Comparison of ENCODE assay signal across 10 cellular contexts in the genomic region with DNA sequence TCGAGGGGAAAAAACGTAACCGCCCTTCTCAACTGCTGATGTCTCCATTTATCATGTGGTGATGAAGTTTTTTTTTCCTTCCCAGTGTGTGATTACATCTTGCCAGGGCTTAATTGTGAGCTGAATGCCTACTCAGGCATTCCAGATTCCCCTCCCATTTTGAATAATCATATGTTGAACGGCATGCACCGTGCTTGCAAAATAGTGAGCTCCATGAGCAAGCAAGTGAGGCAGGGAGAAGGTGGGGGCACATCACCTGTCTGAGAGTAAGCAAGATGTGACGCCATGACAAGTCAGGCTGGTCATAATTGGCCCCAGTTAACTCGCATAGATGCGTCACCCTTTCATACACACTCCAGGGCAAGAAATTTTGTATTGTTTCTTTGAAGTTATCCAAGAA. TPM values are rescaled to one million over a fixed set of nuclear protein-coding genes. Genes with fewer than 3 reads are reported as not detected.
A peak's percentile ranks its signal among the peaks of the same experiment; 100 is the strongest.
DNase-seq lines count a peak whose midpoint lies in the region; ATAC-seq, FAIRE-seq and TF ChIP-seq lines count a peak whose summit lies in the region.
"Had no signal": no experiment of that assay in that cellular context is flagged by ENCODE, and none has a peak within 500 bp of the region (broad histone marks: within the 10 kb centered on the region; RNA-seq: fewer than 3 reads in every experiment).

No MANE protein-coding gene starts in this region.

- no peak for FAIRE-seq in HepG2 (lab: Jason Lieb, UNC)

- no peak for TF ChIP-seq RAD21 in HepG2 (CRISPR knock-in tag; IDR thresholded peaks at IDR 0.05)

- TF ChIP-seq POLR2A in HepG2 (IDR thresholded peaks at IDR 0.05; ENCODE audit: insufficient read depth in 1 of 2, low read depth in 2 of 2, low read length in 2 of 2) (no peak), vagina (IDR thresholded peaks at IDR 0.05) (no peak), upper lobe of left lung (IDR thresholded peaks at IDR 0.05) (no peak)

- H3K27ac ChIP-seq in left ventricle myocardium inferior (replicated peaks), result peak overlapping the region; percentile 100
- no peak overlapping the region for H3K27ac ChIP-seq in HepG2 (ENCODE audit: extremely low read length, insufficient read depth, low read length)
- peak overlapping the region; percentile 99 for H3K27ac ChIP-seq in vagina
- H3K27ac ChIP-seq in upper lobe of left lung, result no peak overlapping the region

- no peak overlapping the region for H3K4me3 Mint-ChIP-seq in activated T-helper 1 cell treated with anti-CD3 and anti-CD28 coated beads, Interleukin-12 subunit alpha, Interleukin-12 subunit beta, Interleukin-2, Interleukin-4 antibody, amounts not matched to agents 30 ng/mL and 10 ng/mL and 1 ng/mL, durations not matched to agents 14 hours and 24 hours and 36 hours

- DNase-seq in left ventricle myocardium inferior (no peak), left ventricle myocardium superior (no peak), HepG2 (ENCODE audit: low spot score) (no peak), vagina (ENCODE audit: extremely low spot score in 2 of 2) (no peak), upper lobe of left lung (no peak)
- DNase-seq in activated T-helper 1 cell treated with anti-CD3 and anti-CD28 coated beads, Interleukin-12 subunit alpha, Interleukin-12 subunit beta, Interleukin-2, Interleukin-4 antibody, amounts not matched to agents 30 ng/mL and 10 ng/mL and 1 ng/mL, durations not matched to agents 14 hours and 24 hours and 36 hours (ENCODE audit: low spot score), result no peak

- no peak for ATAC-seq in left ventricle myocardium superior
- ATAC-seq in HepG2, result no peak
- ATAC-seq in GM18868 (IDR thresholded peaks at IDR 0.05; ENCODE audit: unreplicated experiment), result no peak
- no peak for ATAC-seq in upper lobe of left lung (ENCODE audit: low FRiP score in 2 of 2)
- no peak for ATAC-seq in GM19351 (IDR thresholded peaks at IDR 0.05; ENCODE audit: unreplicated experiment)

- in situ Hi-C loops in HepG2 (cut with HindIII; ENCODE audit: extremely low pct_ligation_motif_present, low pct_unique_long_range_greater_than_20kb), result no loop called here

- H3K27me3 ChIP-seq in left ventricle myocardium inferior (ENCODE audit: low read depth) (no peaks in the 10 kb centered on the region), HepG2 (ENCODE audit: control insufficient read depth in 1 of 2, insufficient read depth in 2 of 2, low read length in 2 of 2) (no peaks in the 10 kb centered on the region; a peak in 1 of 5 replicates), vagina (no peaks in the 10 kb centered on the region), upper lobe of left lung (no peaks in the 10 kb centered on the region)

- H3K4me1 Mint-ChIP-seq in activated T-helper 1 cell treated with anti-CD3 and anti-CD28 coated beads, Interleukin-12 subunit alpha, Interleukin-12 subunit beta, Interleukin-2, Interleukin-4 antibody, amounts not matched to agents 30 ng/mL and 10 ng/mL and 1 ng/mL, durations not matched to agents 14 hours and 24 hours and 36 hours (ENCODE audit: low read depth), result peaks cover 11% of the 10 kb centered on the region

- peaks cover 8% of the 10 kb centered on the region for H3K36me3 Mint-ChIP-seq in activated T-helper 1 cell treated with anti-CD3 and anti-CD28 coated beads, Interleukin-12 subunit alpha, Interleukin-12 subunit beta, Interleukin-2, Interleukin-4 antibody, amounts not matched to agents 30 ng/mL and 10 ng/mL and 1 ng/mL, durations not matched to agents 14 hours and 24 hours and 36 hours (ENCODE audit: low read depth)

- H3K9ac ChIP-seq in HepG2 (ENCODE audit: insufficient read depth, low read depth, low read length), result 0 out of 2 replicates have a peak overlapping the region, but pooled peaks have one; percentile 34

- H4K20me1 ChIP-seq in HepG2 (ENCODE audit: insufficient read depth, low read length), result no peaks in the 10 kb centered on the region

- H3K79me2 ChIP-seq in HepG2 (ENCODE audit: insufficient read depth, low read length), result peaks cover 28% of the 10 kb centered on the region

- peak overlapping the region; percentile 81 for H3K4me2 ChIP-seq in HepG2 (ENCODE audit: low read depth, low read length)

- no peaks in the 10 kb centered on the region for H3K9me3 ChIP-seq in left ventricle myocardium inferior (replicated peaks)
- H3K9me3 ChIP-seq in HepG2 (ENCODE audit: low read length), result no peaks in the 10 kb centered on the region
- H3K9me3 ChIP-seq in vagina, result no peaks in the 10 kb centered on the region
- H3K9me3 ChIP-seq in upper lobe of left lung, result no peaks in the 10 kb centered on the region

- H3K27ac Mint-ChIP-seq in activated T-helper 1 cell treated with anti-CD3 and anti-CD28 coated beads, Interleukin-12 subunit alpha, Interleukin-12 subunit beta, Interleukin-2, Interleukin-4 antibody, amounts not matched to agents 30 ng/mL and 10 ng/mL and 1 ng/mL, durations not matched to agents 14 hours and 24 hours and 36 hours, result peak overlapping the region; percentile 98

- POLR2A ChIA-PET in HepG2 (lab: Yijun Ruan, JAX), result interaction anchor here (1.0 to 5.2 kb wide), 3 partner anchors 14 to 68 kb away, joined by 3 to 122 read pairs (median 4); partner anchors contain the start of genes ACO2, PHF5A and TEF

- no TSS peak for BruUV-seq in HepG2 (replicated peaks; lab: Mats Ljungman, UMichigan)

- H3K36me3 ChIP-seq in left ventricle myocardium inferior (peaks cover 8% of the 10 kb centered on the region), HepG2 (replicated peaks in 1 of 2; ENCODE audit: control insufficient read depth in 1 of 2, insufficient read depth in 2 of 2, low read length in 2 of 2) (no peaks in the 10 kb centered on the region), vagina (no peaks in the 10 kb centered on the region), upper lobe of left lung (no peaks in the 10 kb centered on the region)

- H3K4me3 ChIP-seq in left ventricle myocardium inferior (no peak overlapping the region), HepG2 (replicated peaks in 1 of 3; ENCODE audit: insufficient read depth in 1 of 3, low read depth in 2 of 3, low read length in 3 of 3) (no peak overlapping the region), vagina (no peak overlapping the region), upper lobe of left lung (no peak overlapping the region)

- CTCF ChIA-PET in HepG2 (lab: Yijun Ruan, JAX; ENCODE audit: low intra/inter-chr PET ratio, low total read pairs), result no interaction called here

- intact Hi-C loops in left ventricle myocardium inferior (cut with micrococcal nuclease) (no loop called here), left ventricle myocardium superior (cut with micrococcal nuclease) (no loop called here), HepG2 (cut with micrococcal nuclease; ENCODE audit: unreplicated experiment) (loop anchor here (10.0 kb wide), 1 partner anchor 165 kb away; the partner anchor contains the start of gene RANGAP1), vagina (cut with DNase I) (no loop called here)
- intact Hi-C loops in activated T-helper 1 cell treated with anti-CD3 and anti-CD28 coated beads, Interleukin-12 subunit alpha, Interleukin-12 subunit beta, Interleukin-2, Interleukin-4 antibody, amounts not matched to agents 30 ng/mL and 10 ng/mL and 1 ng/mL, durations not matched to agents 14 hours and 24 hours and 36 hours (cut with micrococcal nuclease), result loop anchor here (1.0 to 10.0 kb wide), 5 partner anchors 239 to 1927 kb away; partner anchors contain the start of genes ATF4, CENPM, L3MBTL2 and NAGA

- no peak overlapping the region for H2AFZ ChIP-seq in HepG2 (ENCODE audit: low read length)

- TF ChIP-seq CTCF in left ventricle myocardium inferior (IDR thresholded peaks at IDR 0.05; ENCODE audit: borderline replicate concordance), result no peak
- TF ChIP-seq CTCF in HepG2 (CRISPR knock-in tag; IDR thresholded peaks at IDR 0.05), result no peak
- no peak for TF ChIP-seq CTCF in vagina (IDR thresholded peaks at IDR 0.05)
- TF ChIP-seq CTCF in upper lobe of left lung (IDR thresholded peaks at IDR 0.05), result no peak

- H3K4me1 ChIP-seq in left ventricle myocardium inferior (peaks cover 43% of the 10 kb centered on the region), HepG2 (ENCODE audit: insufficient read depth, low read length) (peaks cover 20% of the 10 kb centered on the region), vagina (no peaks in the 10 kb centered on the region), upper lobe of left lung (peaks cover 3 to 6% (median 5%) of the 10 kb centered on the region in 4 donors)

- WGBS in HepG2 (ENCODE audit: low lambda C conversion rate), result 85% methylated on average over 8 of the region's 8 CpGs
- WGBS in upper lobe of left lung, 2 donors, result 72 to 75% methylated on average over 8 of the region's 8 CpGs

- H3K27me3 Mint-ChIP-seq in activated T-helper 1 cell treated with anti-CD3 and anti-CD28 coated beads, Interleukin-12 subunit alpha, Interleukin-12 subunit beta, Interleukin-2, Interleukin-4 antibody, amounts not matched to agents 30 ng/mL and 10 ng/mL and 1 ng/mL, durations not matched to agents 14 hours and 24 hours and 36 hours (ENCODE audit: insufficient read depth), result peaks cover 2% of the 10 kb centered on the region
- H3K27me3 Mint-ChIP-seq: activated naive CD4-positive, alpha-beta T cell treated with anti-CD3 and anti-CD28 coated beads, Interleukin-2, amount 50 U/mL, for 24 hours; stimulated activated naive CD8-positive, alpha-beta T cell treated with anti-CD3 and anti-CD28 coated beads, Interleukin-15, Interleukin-2, amounts not matched to agents 100 ng/mL and 50 ng/mL, for 24 hours had no signal

- no peaks in the 10 kb centered on the region for H3K9me3 Mint-ChIP-seq in activated T-helper 1 cell treated with anti-CD3 and anti-CD28 coated beads, Interleukin-12 subunit alpha, Interleukin-12 subunit beta, Interleukin-2, Interleukin-4 antibody, amounts not matched to agents 30 ng/mL and 10 ng/mL and 1 ng/mL, durations not matched to agents 14 hours and 24 hours and 36 hours
- H3K9me3 Mint-ChIP-seq: activated naive CD4-positive, alpha-beta T cell treated with anti-CD3 and anti-CD28 coated beads, Interleukin-2, amount 50 U/mL, for 24 hours; stimulated activated naive CD8-positive, alpha-beta T cell treated with anti-CD3 and anti-CD28 coated beads, Interleukin-15, Interleukin-2, amounts not matched to agents 100 ng/mL and 50 ng/mL, for 24 hours had no signal

- TF ChIP-seq EP300 in HepG2 (IDR thresholded peaks at IDR 0.05; ENCODE audit: low read depth in 2 of 2, low read length in 2 of 2) (no peak), HepG2 (CRISPR knock-in tag; IDR thresholded peaks at IDR 0.05; ENCODE audit: borderline replicate concordance) (no peak), upper lobe of left lung (IDR thresholded peaks at IDR 0.05) (no peak)

RNA-seq across cellular contexts. Expression of gene TOB2, which starts 2.7 kb away (rescaled TPM):
- 63.6 TPM for total RNA-seq in left ventricle myocardium inferior
- 71.8 TPM for total RNA-seq in left ventricle myocardium superior
- total RNA-seq in activated T-helper 1 cell treated with anti-CD3 and anti-CD28 coated beads, Interleukin-12 subunit alpha, Interleukin-12 subunit beta, Interleukin-2, Interleukin-4 antibody, amounts not matched to agents 30 ng/mL and 10 ng/mL and 1 ng/mL, durations not matched to agents 14 hours and 24 hours and 36 hours, result 46.0 and 46.4 TPM in 2 replicates
- total RNA-seq in HepG2 (2016; rRNA removed; fragmentation: Illumina TruSeq; extraction: Trizol), result 13.7 and 16.7 TPM in 2 replicates
- total RNA-seq in HepG2 (2016; cell fraction: cytosol; rRNA removed; fragmentation: Illumina TruSeq; extraction: Trizol; ENCODE audit: low read depth), result 2.7 and 2.9 TPM in 2 replicates
- 14.1 and 14.3 TPM in 2 replicates for total RNA-seq in HepG2 (2016; cell fraction: insoluble cytoplasmic fraction; rRNA removed; fragmentation: Illumina TruSeq; extraction: Trizol)
- total RNA-seq in HepG2 (2016; cell fraction: membrane; rRNA removed; fragmentation: Illumina TruSeq; extraction: Trizol), result 14.6 and 15.0 TPM in 2 replicates
- 14.9 and 16.2 TPM in 2 replicates for total RNA-seq in HepG2 (2016; cell fraction: nucleus; rRNA removed; fragmentation: Illumina TruSeq; extraction: Trizol)
- polyA plus RNA-seq in HepG2 (2011; rRNA removed), result 12.2 and 14.3 TPM in 2 replicates
- 9.6 and 10.9 TPM in 2 replicates for polyA plus RNA-seq in HepG2 (2011; cell fraction: cytosol; rRNA removed)
- 20.7 and 21.6 TPM in 2 replicates for polyA plus RNA-seq in HepG2 (2011; cell fraction: nucleus; rRNA removed)
- polyA plus RNA-seq in HepG2 (2012), result 12.6 and 16.8 TPM in 2 replicates
- 2.0 TPM in 2 replicates for polyA plus RNA-seq in HepG2 (2016; cell fraction: cytosol; fragmentation: Illumina TruSeq; extraction: Trizol; ENCODE audit: low read depth)
- 19.1 and 21.8 TPM in 2 replicates for polyA plus RNA-seq in HepG2 (2016; cell fraction: insoluble cytoplasmic fraction; fragmentation: Illumina TruSeq; extraction: Trizol; ENCODE audit: low read depth)
- polyA plus RNA-seq in HepG2 (2016; cell fraction: membrane; fragmentation: Illumina TruSeq; extraction: Trizol; ENCODE audit: low read depth), result 8.7 and 9.6 TPM in 2 replicates
- polyA plus RNA-seq in HepG2 (2016; cell fraction: nucleus; fragmentation: Illumina TruSeq; extraction: Trizol; ENCODE audit: insufficient read depth, low read depth), result 31.0 and 32.7 TPM in 2 replicates
- 15.4 and 25.4 TPM in 2 replicates for polyA minus RNA-seq in HepG2 (2011; rRNA and poly(A)+ RNA removed; ENCODE audit: low replicate concordance)
- polyA minus RNA-seq in HepG2 (2011; cell fraction: cytosol; rRNA and poly(A)+ RNA removed), result 14.9 TPM in 2 replicates
- 8.5 and 10.2 TPM in 2 replicates for polyA minus RNA-seq in HepG2 (2011; cell fraction: nucleus; rRNA and poly(A)+ RNA removed)
- 34.9 TPM for total RNA-seq in vagina
- 10 to 100 TPM; 32.8 to 53.6 (median 50.1) TPM for total RNA-seq in upper lobe of left lung

RNA-seq across cellular contexts. Expression of gene PHF5A, which starts 19.2 kb away (rescaled TPM):
- total RNA-seq in left ventricle myocardium inferior (23.9 TPM), left ventricle myocardium superior (20.2 TPM), HepG2 (2016; rRNA removed; fragmentation: Illumina TruSeq; extraction: Trizol) (105 and 154 TPM in 2 replicates), vagina (35.4 TPM), upper lobe of left lung (10 to 100 TPM in 5 of 6 donors, 1 to 10 TPM in 1; 9.4 to 49.3 (median 31.2) TPM)
- 83.7 and 96.8 TPM in 2 replicates for total RNA-seq in activated T-helper 1 cell treated with anti-CD3 and anti-CD28 coated beads, Interleukin-12 subunit alpha, Interleukin-12 subunit beta, Interleukin-2, Interleukin-4 antibody, amounts not matched to agents 30 ng/mL and 10 ng/mL and 1 ng/mL, durations not matched to agents 14 hours and 24 hours and 36 hours
- total RNA-seq in HepG2 (2016; cell fraction: cytosol; rRNA removed; fragmentation: Illumina TruSeq; extraction: Trizol; ENCODE audit: low read depth), result 34.8 TPM in 2 replicates
- total RNA-seq in HepG2 (2016; cell fraction: insoluble cytoplasmic fraction; rRNA removed; fragmentation: Illumina TruSeq; extraction: Trizol), result 107 and 165 TPM in 2 replicates
- 55.9 and 58.9 TPM in 2 replicates for total RNA-seq in HepG2 (2016; cell fraction: membrane; rRNA removed; fragmentation: Illumina TruSeq; extraction: Trizol)
- total RNA-seq in HepG2 (2016; cell fraction: nucleus; rRNA removed; fragmentation: Illumina TruSeq; extraction: Trizol), result 38.4 and 43.4 TPM in 2 replicates
- polyA plus RNA-seq in HepG2 (2011; rRNA removed), result 50.7 and 56.6 TPM in 2 replicates
- 43.0 and 50.6 TPM in 2 replicates for polyA plus RNA-seq in HepG2 (2011; cell fraction: cytosol; rRNA removed)
- 14.8 and 17.9 TPM in 2 replicates for polyA plus RNA-seq in HepG2 (2011; cell fraction: nucleus; rRNA removed)
- 42.0 and 46.3 TPM in 2 replicates for polyA plus RNA-seq in HepG2 (2012)
- 22.7 and 24.1 TPM in 2 replicates for polyA plus RNA-seq in HepG2 (2016; cell fraction: cytosol; fragmentation: Illumina TruSeq; extraction: Trizol; ENCODE audit: low read depth)
- 141 and 153 TPM in 2 replicates for polyA plus RNA-seq in HepG2 (2016; cell fraction: insoluble cytoplasmic fraction; fragmentation: Illumina TruSeq; extraction: Trizol; ENCODE audit: low read depth)
- 38.6 and 42.2 TPM in 2 replicates for polyA plus RNA-seq in HepG2 (2016; cell fraction: membrane; fragmentation: Illumina TruSeq; extraction: Trizol; ENCODE audit: low read depth)
- 44.4 and 50.2 TPM in 2 replicates for polyA plus RNA-seq in HepG2 (2016; cell fraction: nucleus; fragmentation: Illumina TruSeq; extraction: Trizol; ENCODE audit: insufficient read depth, low read depth)
- 22.2 and 41.1 TPM in 2 replicates for polyA minus RNA-seq in HepG2 (2011; rRNA and poly(A)+ RNA removed; ENCODE audit: low replicate concordance)
- polyA minus RNA-seq in HepG2 (2011; cell fraction: cytosol; rRNA and poly(A)+ RNA removed), result 11.8 and 12.4 TPM in 2 replicates
- 14.3 and 15.1 TPM in 2 replicates for polyA minus RNA-seq in HepG2 (2011; cell fraction: nucleus; rRNA and poly(A)+ RNA removed)

RNA-seq across cellular contexts. Expression of gene ACO2, which starts 19.6 kb away (rescaled TPM):
- total RNA-seq in left ventricle myocardium inferior (851 TPM), left ventricle myocardium superior (887 TPM), HepG2 (2016; rRNA removed; fragmentation: Illumina TruSeq; extraction: Trizol) (39.3 and 45.6 TPM in 2 replicates), vagina (78.6 TPM), upper lobe of left lung (100 to 1,000 TPM in 1 of 6 donors, 10 to 100 TPM in 5; 51.3 to 102 (median 83.4) TPM)
- total RNA-seq in activated T-helper 1 cell treated with anti-CD3 and anti-CD28 coated beads, Interleukin-12 subunit alpha, Interleukin-12 subunit beta, Interleukin-2, Interleukin-4 antibody, amounts not matched to agents 30 ng/mL and 10 ng/mL and 1 ng/mL, durations not matched to agents 14 hours and 24 hours and 36 hours, result 99.1 and 101 TPM in 2 replicates
- 34.7 and 46.3 TPM in 2 replicates for total RNA-seq in HepG2 (2016; cell fraction: cytosol; rRNA removed; fragmentation: Illumina TruSeq; extraction: Trizol; ENCODE audit: low read depth)
- 35.3 and 49.1 TPM in 2 replicates for total RNA-seq in HepG2 (2016; cell fraction: insoluble cytoplasmic fraction; rRNA removed; fragmentation: Illumina TruSeq; extraction: Trizol)
- total RNA-seq in HepG2 (2016; cell fraction: membrane; rRNA removed; fragmentation: Illumina TruSeq; extraction: Trizol), result 68.4 and 83.2 TPM in 2 replicates
- total RNA-seq in HepG2 (2016; cell fraction: nucleus; rRNA removed; fragmentation: Illumina TruSeq; extraction: Trizol), result 37.1 and 37.3 TPM in 2 replicates
- polyA plus RNA-seq in HepG2 (2011; rRNA removed), result 19.2 and 19.4 TPM in 2 replicates
- 34.8 and 36.5 TPM in 2 replicates for polyA plus RNA-seq in HepG2 (2011; cell fraction: cytosol; rRNA removed)
- polyA plus RNA-seq in HepG2 (2011; cell fraction: nucleus; rRNA removed), result 61.6 and 75.9 TPM in 2 replicates
- polyA plus RNA-seq in HepG2 (2012), result 57.9 and 62.9 TPM in 2 replicates
- 61.5 and 78.5 TPM in 2 replicates for polyA plus RNA-seq in HepG2 (2016; cell fraction: cytosol; fragmentation: Illumina TruSeq; extraction: Trizol; ENCODE audit: low read depth)
- polyA plus RNA-seq in HepG2 (2016; cell fraction: insoluble cytoplasmic fraction; fragmentation: Illumina TruSeq; extraction: Trizol; ENCODE audit: low read depth), result 39.9 and 50.2 TPM in 2 replicates
- 77.9 and 110 TPM in 2 replicates for polyA plus RNA-seq in HepG2 (2016; cell fraction: membrane; fragmentation: Illumina TruSeq; extraction: Trizol; ENCODE audit: low read depth)
- polyA plus RNA-seq in HepG2 (2016; cell fraction: nucleus; fragmentation: Illumina TruSeq; extraction: Trizol; ENCODE audit: insufficient read depth, low read depth), result 51.9 and 54.4 TPM in 2 replicates
- 18.9 and 35.9 TPM in 2 replicates for polyA minus RNA-seq in HepG2 (2011; rRNA and poly(A)+ RNA removed; ENCODE audit: low replicate concordance)
- 31.6 and 35.4 TPM in 2 replicates for polyA minus RNA-seq in HepG2 (2011; cell fraction: cytosol; rRNA and poly(A)+ RNA removed)
- 29.2 and 32.8 TPM in 2 replicates for polyA minus RNA-seq in HepG2 (2011; cell fraction: nucleus; rRNA and poly(A)+ RNA removed)

Comparison
In these comparisons a context has a peak if more than half of its experiments do, and no peak if none do; other contexts are left out.
1. H3K27ac ChIP-seq: peak in left ventricle myocardium inferior (single experiment) and vagina (single experiment); none in HepG2 (single experiment) and upper lobe of left lung (0 of 4).
2. intact Hi-C loops: an anchor here in activated T-helper 1 cell treated with anti-CD3 and anti-CD28 coated beads, Interleukin-12 subunit alpha, Interleukin-12 subunit beta, Interleukin-2, Interleukin-4 antibody, amounts not matched to agents 30 ng/mL and 10 ng/mL and 1 ng/mL, durations not matched to agents 14 hours and 24 hours and 36 hours (1.0 to 10.0 kb wide) and HepG2 (10.0 kb wide); none called in left ventricle myocardium inferior, left ventricle myocardium superior and vagina.